In the genomic region with DNA sequence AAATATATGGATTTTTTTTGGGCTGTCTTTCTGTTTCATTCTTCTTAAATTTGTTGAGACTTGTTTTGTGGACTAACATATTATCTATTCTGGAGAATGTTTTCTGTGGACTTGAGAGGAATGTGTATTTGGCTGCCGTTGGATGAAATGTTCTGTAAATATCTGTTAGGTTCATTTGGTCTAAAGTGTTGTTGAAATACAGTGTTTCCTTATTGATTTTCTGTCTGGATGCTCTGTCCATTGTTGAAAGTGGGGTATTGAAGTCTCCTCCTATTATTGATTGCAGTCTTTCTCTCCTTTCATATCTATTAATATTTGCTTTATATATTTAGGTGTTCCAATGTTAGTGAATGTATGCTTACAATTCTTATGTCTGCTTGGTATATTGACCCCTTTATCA, we compare ENCODE assay signal across 28 cellular contexts.
"Had no signal": no experiment of that assay in that cellular context is flagged by ENCODE, and none has a peak within 500 bp of the region (broad histone marks: within the 10 kb centered on the region; RNA-seq: fewer than 3 reads in every experiment).

No MANE protein-coding gene starts in this region.

- H3K27ac ChIP-seq: colonic mucosa, coronary artery, dorsolateral prefrontal cortex, epithelial cell of prostate, esophagus muscularis mucosa, esophagus squamous epithelium, foreskin keratinocyte, gastrocnemius medialis, gastroesophageal sphincter, heart left ventricle, heart right ventricle had no signal

- FAIRE-seq: colon, endothelial cell of umbilical vein, frontal cortex had no signal

- ATAC-seq: effector memory CD8-positive, alpha-beta T cell; esophagus mucosa; foreskin keratinocyte; gastrocnemius medialis; gastroesophageal sphincter; heart left ventricle; heart right ventricle had no signal

- H3K4me3 ChIP-seq: colonic mucosa, coronary artery, dorsolateral prefrontal cortex, esophagus muscularis mucosa, esophagus squamous epithelium, gastrocnemius medialis, gastroesophageal sphincter, heart left ventricle, heart right ventricle had no signal

- H3K27me3 ChIP-seq: colonic mucosa, dorsolateral prefrontal cortex, esophagus muscularis mucosa, esophagus squamous epithelium, foreskin keratinocyte, gastroesophageal sphincter had no signal

- H3K27ac Mint-ChIP-seq: dendritic cell treated with granulocyte-macrophage colony-stimulating factor and Interleukin-4, amounts not matched to agents 40 ng/mL and 50 ng/mL, for 4 days; effector memory CD8-positive, alpha-beta T cell; endodermal cell had no signal

- H3K27me3 Mint-ChIP-seq: dendritic cell treated with granulocyte-macrophage colony-stimulating factor and Interleukin-4, amounts not matched to agents 40 ng/mL and 50 ng/mL, for 4 days; effector memory CD8-positive, alpha-beta T cell had no signal

- DNase-seq: colonic mucosa; cortex of kidney; dermis blood vessel endothelial cell; dorsolateral prefrontal cortex; effector CD4-positive, alpha-beta T cell; effector CD8-positive, alpha-beta T cell; effector memory CD4-positive, alpha-beta T cell; effector memory CD8-positive, alpha-beta T cell; endodermal cell; erythroblast; esophagus squamous epithelium; foreskin fibroblast; foreskin keratinocyte; foreskin melanocyte; gastrocnemius medialis; glutamatergic neuron; head of caudate nucleus; heart left ventricle; heart right ventricle had no signal

- H3K9me3 ChIP-seq: colonic mucosa, gastrocnemius medialis had no signal

- H3K4me1 ChIP-seq: colonic mucosa, esophagus muscularis mucosa, esophagus squamous epithelium, foreskin keratinocyte, gastrocnemius medialis, gastroesophageal sphincter, heart left ventricle, heart right ventricle had no signal

- H3K4me3 Mint-ChIP-seq: dendritic cell treated with granulocyte-macrophage colony-stimulating factor and Interleukin-4, amounts not matched to agents 40 ng/mL and 50 ng/mL, for 4 days; effector memory CD8-positive, alpha-beta T cell; endodermal cell had no signal

- H3K36me3 ChIP-seq: colonic mucosa, esophagus muscularis mucosa, esophagus squamous epithelium, gastrocnemius medialis, gastroesophageal sphincter, heart left ventricle, heart right ventricle had no signal

- H3K4me1 Mint-ChIP-seq: endodermal cell had no signal
